Comparison of ENCODE assay signal across 2 cellular contexts in the genomic region with DNA sequence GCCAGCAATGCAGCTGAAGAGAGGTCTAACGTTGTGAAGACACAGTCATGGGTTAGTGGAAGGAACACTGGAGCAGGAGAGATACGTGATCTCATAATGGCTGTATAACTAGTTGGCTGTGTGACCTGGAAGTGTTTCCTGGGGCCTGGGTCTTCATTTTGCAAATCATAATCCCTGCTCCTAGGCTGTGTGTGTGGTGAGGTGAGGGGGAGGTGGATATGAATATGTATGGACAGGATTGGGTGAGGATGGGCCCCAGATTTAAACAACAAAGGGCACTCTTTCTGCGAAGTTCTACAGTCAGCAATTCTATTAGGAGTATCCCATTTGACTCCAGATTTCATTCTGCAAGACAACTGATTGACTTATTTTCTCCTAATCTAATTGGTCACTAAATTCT.
TF ChIP-seq lines count a peak whose summit lies in the region.

No MANE protein-coding gene starts in this region.

TF ChIP-seq in GM23338, 12 proteins besides CTCF, POLR2A, EP300 and RAD21 (continues in another document):
- TF ChIP-seq ZNF331 (CRISPR knock-in tag; IDR thresholded peaks at IDR 0.05; ENCODE audit: low read depth) (no peak), POLR2AphosphoS5 (IDR thresholded peaks at IDR 0.05; ENCODE audit: low read depth) (no peak), ZNF462 (CRISPR knock-in tag; IDR thresholded peaks at IDR 0.05) (no peak), STAT1 (IDR thresholded peaks at IDR 0.05; ENCODE audit: unreplicated experiment) (no peak), NANOG (IDR thresholded peaks at IDR 0.05; ENCODE audit: borderline replicate concordance) (no peak), EZH2phosphoT487 (IDR thresholded peaks at IDR 0.05; ENCODE audit: unreplicated experiment) (no peak), ZNF114 (CRISPR knock-in tag; IDR thresholded peaks at IDR 0.05) (no peak), EZH2 (IDR thresholded peaks at IDR 0.05; ENCODE audit: low read depth, unreplicated experiment) (no peak), JUNB (IDR thresholded peaks at IDR 0.05; ENCODE audit: unreplicated experiment) (no peak), CREB1 (CRISPR knock-in tag; IDR thresholded peaks at IDR 0.05; ENCODE audit: low read depth) (no peak)
- TF ChIP-seq, protein P1, sequence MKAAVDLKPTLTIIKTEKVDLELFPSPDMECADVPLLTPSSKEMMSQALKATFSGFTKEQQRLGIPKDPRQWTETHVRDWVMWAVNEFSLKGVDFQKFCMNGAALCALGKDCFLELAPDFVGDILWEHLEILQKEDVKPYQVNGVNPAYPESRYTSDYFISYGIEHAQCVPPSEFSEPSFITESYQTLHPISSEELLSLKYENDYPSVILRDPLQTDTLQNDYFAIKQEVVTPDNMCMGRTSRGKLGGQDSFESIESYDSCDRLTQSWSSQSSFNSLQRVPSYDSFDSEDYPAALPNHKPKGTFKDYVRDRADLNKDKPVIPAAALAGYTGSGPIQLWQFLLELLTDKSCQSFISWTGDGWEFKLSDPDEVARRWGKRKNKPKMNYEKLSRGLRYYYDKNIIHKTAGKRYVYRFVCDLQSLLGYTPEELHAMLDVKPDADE (IDR thresholded peaks at IDR 0.05), result no peak

TF ChIP-seq in H1, 55 proteins besides CTCF, POLR2A, EP300 and RAD21:
- TF ChIP-seq SIX5 (IDR thresholded peaks at IDR 0.05; ENCODE audit: low read depth, low read length) (no peak), RXRA (IDR thresholded peaks at IDR 0.05; ENCODE audit: insufficient read depth, low read depth, low read length) (no peak), POU5F1 (IDR thresholded peaks at IDR 0.05; ENCODE audit: low read depth, low read length) (0 out of 2 replicates have a peak, but pooled peaks have one; percentile 42), KDM1A (IDR thresholded peaks at IDR 0.05; ENCODE audit: borderline replicate concordance, low read length) (no peak), ASH2L (IDR thresholded peaks at IDR 0.05; ENCODE audit: low read length) (peak; percentile 43), BCL11A (IDR thresholded peaks at IDR 0.05; ENCODE audit: low read depth in 2 of 2, low read length in 2 of 2) (no peak), CEBPB (IDR thresholded peaks at IDR 0.05; ENCODE audit: low read depth, low read length) (no peak), CBX8 (IDR thresholded peaks at IDR 0.05; ENCODE audit: borderline replicate concordance, low read depth, low read length) (no peak), SP1 (IDR thresholded peaks at IDR 0.05; ENCODE audit: low read depth, low read length) (0 out of 2 replicates have a peak, but pooled peaks have one; percentile 35), POLR2AphosphoS5 (IDR thresholded peaks at IDR 0.05; ENCODE audit: low read depth, low read length) (0 out of 2 replicates have a peak, but pooled peaks have one; percentile 32), PHF8 (conservative IDR thresholded peaks at IDR 0.05; ENCODE audit: low read depth, low read length) (no peak)
